1 cellular context compared by ENCODE assay signal in the genomic region with DNA sequence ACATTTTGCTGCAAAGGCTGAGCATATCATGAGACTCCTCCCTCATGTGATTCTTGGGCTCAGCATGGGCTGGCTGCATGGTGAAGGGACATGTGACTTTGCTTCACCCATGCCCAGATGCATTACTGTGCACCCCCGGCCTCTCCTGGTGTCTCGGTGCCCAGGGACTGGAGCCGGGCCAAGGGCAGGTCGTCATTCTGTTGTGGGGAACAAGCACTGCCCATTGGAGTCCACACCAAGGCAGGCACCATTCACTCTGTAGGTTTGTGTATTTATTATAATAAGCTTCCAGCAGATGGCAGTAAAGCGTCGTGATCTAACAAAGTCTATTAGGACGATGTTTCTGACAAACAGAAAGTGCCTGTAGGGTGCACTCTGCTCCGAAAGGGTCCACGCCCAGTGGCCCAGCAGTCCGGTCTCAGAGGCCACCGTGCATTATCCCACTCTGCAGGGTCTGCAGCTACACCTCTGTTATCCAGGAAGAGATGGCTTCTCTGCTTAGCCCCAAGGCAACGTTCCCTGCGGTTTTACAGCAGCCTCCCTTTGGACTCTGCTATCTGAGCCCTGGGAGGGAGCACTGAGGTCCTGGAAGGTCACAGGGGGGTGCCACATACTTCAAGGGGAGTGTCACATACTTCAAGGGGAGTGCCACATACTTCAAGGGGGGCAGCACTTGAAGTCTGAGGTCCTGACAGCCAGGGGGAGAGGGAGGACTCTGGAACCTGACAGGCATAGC.
TF ChIP-seq lines count a peak whose summit lies in the region.

No MANE protein-coding gene starts in this region.

TF ChIP-seq in GM23338, 12 proteins besides CTCF, POLR2A, EP300 and RAD21 (continued from another document):
- TF ChIP-seq, protein P1, sequence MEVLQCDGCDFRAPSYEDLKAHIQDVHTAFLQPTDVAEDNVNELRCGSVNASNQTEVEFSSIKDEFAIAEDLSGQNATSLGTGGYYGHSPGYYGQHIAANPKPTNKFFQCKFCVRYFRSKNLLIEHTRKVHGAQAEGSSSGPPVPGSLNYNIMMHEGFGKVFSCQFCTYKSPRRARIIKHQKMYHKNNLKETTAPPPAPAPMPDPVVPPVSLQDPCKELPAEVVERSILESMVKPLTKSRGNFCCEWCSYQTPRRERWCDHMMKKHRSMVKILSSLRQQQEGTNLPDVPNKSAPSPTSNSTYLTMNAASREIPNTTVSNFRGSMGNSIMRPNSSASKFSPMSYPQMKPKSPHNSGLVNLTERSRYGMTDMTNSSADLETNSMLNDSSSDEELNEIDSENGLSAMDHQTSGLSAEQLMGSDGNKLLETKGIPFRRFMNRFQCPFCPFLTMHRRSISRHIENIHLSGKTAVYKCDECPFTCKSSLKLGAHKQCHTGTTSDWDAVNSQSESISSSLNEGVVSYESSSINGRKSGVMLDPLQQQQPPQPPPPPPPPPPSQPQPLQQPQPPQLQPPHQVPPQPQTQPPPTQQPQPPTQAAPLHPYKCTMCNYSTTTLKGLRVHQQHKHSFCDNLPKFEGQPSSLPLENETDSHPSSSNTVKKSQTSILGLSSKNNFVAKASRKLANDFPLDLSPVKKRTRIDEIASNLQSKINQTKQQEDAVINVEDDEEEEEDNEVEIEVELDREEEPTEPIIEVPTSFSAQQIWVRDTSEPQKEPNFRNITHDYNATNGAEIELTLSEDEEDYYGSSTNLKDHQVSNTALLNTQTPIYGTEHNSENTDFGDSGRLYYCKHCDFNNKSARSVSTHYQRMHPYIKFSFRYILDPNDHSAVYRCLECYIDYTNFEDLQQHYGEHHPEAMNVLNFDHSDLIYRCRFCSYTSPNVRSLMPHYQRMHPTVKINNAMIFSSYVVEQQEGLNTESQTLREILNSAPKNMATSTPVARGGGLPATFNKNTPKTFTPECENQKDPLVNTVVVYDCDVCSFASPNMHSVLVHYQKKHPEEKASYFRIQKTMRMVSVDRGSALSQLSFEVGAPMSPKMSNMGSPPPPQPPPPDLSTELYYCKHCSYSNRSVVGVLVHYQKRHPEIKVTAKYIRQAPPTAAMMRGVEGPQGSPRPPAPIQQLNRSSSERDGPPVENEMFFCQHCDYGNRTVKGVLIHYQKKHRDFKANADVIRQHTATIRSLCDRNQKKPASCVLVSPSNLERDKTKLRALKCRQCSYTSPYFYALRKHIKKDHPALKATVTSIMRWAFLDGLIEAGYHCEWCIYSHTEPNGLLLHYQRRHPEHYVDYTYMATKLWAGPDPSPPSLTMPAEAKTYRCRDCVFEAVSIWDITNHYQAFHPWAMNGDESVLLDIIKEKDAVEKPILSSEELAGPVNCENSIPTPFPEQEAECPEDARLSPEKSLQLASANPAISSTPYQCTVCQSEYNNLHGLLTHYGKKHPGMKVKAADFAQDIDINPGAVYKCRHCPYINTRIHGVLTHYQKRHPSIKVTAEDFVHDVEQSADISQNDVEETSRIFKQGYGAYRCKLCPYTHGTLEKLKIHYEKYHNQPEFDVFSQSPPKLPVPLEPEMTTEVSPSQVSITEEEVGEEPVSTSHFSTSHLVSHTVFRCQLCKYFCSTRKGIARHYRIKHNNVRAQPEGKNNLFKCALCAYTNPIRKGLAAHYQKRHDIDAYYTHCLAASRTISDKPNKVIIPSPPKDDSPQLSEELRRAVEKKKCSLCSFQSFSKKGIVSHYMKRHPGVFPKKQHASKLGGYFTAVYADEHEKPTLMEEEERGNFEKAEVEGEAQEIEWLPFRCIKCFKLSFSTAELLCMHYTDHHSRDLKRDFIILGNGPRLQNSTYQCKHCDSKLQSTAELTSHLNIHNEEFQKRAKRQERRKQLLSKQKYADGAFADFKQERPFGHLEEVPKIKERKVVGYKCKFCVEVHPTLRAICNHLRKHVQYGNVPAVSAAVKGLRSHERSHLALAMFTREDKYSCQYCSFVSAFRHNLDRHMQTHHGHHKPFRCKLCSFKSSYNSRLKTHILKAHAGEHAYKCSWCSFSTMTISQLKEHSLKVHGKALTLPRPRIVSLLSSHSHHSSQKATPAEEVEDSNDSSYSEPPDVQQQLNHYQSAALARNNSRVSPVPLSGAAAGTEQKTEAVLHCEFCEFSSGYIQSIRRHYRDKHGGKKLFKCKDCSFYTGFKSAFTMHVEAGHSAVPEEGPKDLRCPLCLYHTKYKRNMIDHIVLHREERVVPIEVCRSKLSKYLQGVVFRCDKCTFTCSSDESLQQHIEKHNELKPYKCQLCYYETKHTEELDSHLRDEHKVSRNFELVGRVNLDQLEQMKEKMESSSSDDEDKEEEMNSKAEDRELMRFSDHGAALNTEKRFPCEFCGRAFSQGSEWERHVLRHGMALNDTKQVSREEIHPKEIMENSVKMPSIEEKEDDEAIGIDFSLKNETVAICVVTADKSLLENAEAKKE (CRISPR knock-in tag; IDR thresholded peaks at IDR 0.05) = no peak
